Comparison of ENCODE assay signal across 2 cellular contexts in genomic region chr4:159410076-159410777, GRCh38.
TF ChIP-seq lines count a peak whose summit lies in the region.

No MANE protein-coding gene starts in this region.

TF ChIP-seq in GM23338, 12 proteins besides CTCF, POLR2A, EP300 and RAD21:
- no peak for TF ChIP-seq ETS1 (IDR thresholded peaks at IDR 0.05)
- no peak for TF ChIP-seq EZH2 (IDR thresholded peaks at IDR 0.05; ENCODE audit: low read depth, unreplicated experiment)
- TF ChIP-seq STAT1 (IDR thresholded peaks at IDR 0.05; ENCODE audit: unreplicated experiment), result no peak
- no peak for TF ChIP-seq ZNF114 (CRISPR knock-in tag; IDR thresholded peaks at IDR 0.05)
- no peak for TF ChIP-seq NANOG (IDR thresholded peaks at IDR 0.05; ENCODE audit: borderline replicate concordance)
- no peak for TF ChIP-seq CREB1 (CRISPR knock-in tag; IDR thresholded peaks at IDR 0.05; ENCODE audit: low read depth)
- no peak for TF ChIP-seq EZH2phosphoT487 (IDR thresholded peaks at IDR 0.05; ENCODE audit: unreplicated experiment)
TF ChIP-seq in GM23338: peak in this region for 0.

TF ChIP-seq in GM12878, 131 proteins besides CTCF, POLR2A, EP300 and RAD21 (continued from another document):
- TF ChIP-seq RUNX3 (IDR thresholded peaks at IDR 0.05; ENCODE audit: low read length), result 0 out of 2 replicates have a peak, but pooled peaks have one; percentile 15
TF ChIP-seq in GM12878: peak in this region for 1.
